In genomic region chr11:29119691-29120328, GRCh38 we compare ENCODE assay signal across 11 cellular contexts.
DNase-seq lines count a peak whose midpoint lies in the region; ATAC-seq and TF ChIP-seq lines count a peak whose summit lies in the region.
"Had no signal": no experiment of that assay in that cellular context is flagged by ENCODE, and none has a peak within 500 bp of the region (broad histone marks: within the 10 kb centered on the region; RNA-seq: fewer than 3 reads in every experiment).

No MANE protein-coding gene starts in this region.

- H3K27ac ChIP-seq in osteoblast (ENCODE audit: low read depth, low read length) = peak overlapping the region; percentile 88

- TF ChIP-seq CTCF in osteoblast (IDR thresholded peaks at IDR 0.05; ENCODE audit: extremely low read depth, low read depth, low read length) = no peak

- no peaks in the 10 kb centered on the region for H3K36me3 ChIP-seq in osteoblast (ENCODE audit: insufficient read depth, low read length)

- ATAC-seq in esophagus mucosa = peak; percentile 38
- ATAC-seq: effector memory CD8-positive, alpha-beta T cell had no signal

- H3K4me1 ChIP-seq in osteoblast (ENCODE audit: insufficient read depth, low read length) = peaks cover 13% of the 10 kb centered on the region

- no peaks in the 10 kb centered on the region for H3K27me3 ChIP-seq in osteoblast (ENCODE audit: insufficient read depth, low read length)

- no peaks in the 10 kb centered on the region for H4K20me1 ChIP-seq in osteoblast (ENCODE audit: insufficient read depth, low read length)

- no peaks in the 10 kb centered on the region for H3K9me3 ChIP-seq in osteoblast (ENCODE audit: low read depth, low read length)

- peak overlapping the region; percentile 78 for H2AFZ ChIP-seq in osteoblast (ENCODE audit: low read length)

- H3K4me2 ChIP-seq in osteoblast (ENCODE audit: insufficient read depth, low read length) = peak overlapping the region; percentile 73

- H3K79me2 ChIP-seq in osteoblast (ENCODE audit: insufficient read depth, low read length) = no peaks in the 10 kb centered on the region

- H3K4me3 ChIP-seq in osteoblast (ENCODE audit: insufficient read depth, low read length) = peak overlapping the region; percentile 45

- DNase-seq in Caki2 (ENCODE audit: low read depth) (peak; percentile 77), osteoblast (ENCODE audit: insufficient read length, low spot score, missing footprints) (peak; percentile 53), cortex of kidney (lab: John Stamatoyannopoulos, UW) (no peak), NCI-H187 treated with DMSO at 0.1 percent for 48 hours (lab: John Stamatoyannopoulos, UW) (no peak)
- DNase-seq in stimulated activated CD4-positive, alpha-beta T cell treated with anti-CD3 and anti-CD28 coated beads, Interleukin-2, amount 100 ng/mL, for 48 hours = no peak
- DNase-seq in NK-92 treated with Interleukin-12 subunit alpha and Interleukin-12 subunit beta, amount 100 ng/mL, for 24 hours (lab: John Stamatoyannopoulos, UW) = no peak
- DNase-seq: activated CD8-positive, alpha-beta memory T cell treated with anti-CD3 and anti-CD28 coated beads, Interleukin-2, amount 50 U/mL, for 48 hours; effector memory CD8-positive, alpha-beta T cell; NCI-H1105 treated with DMSO at 0.1 percent for 48 hours had no signal

- in situ Hi-C loops in Caki2 (cut with HindIII; ENCODE audit: low pct_unique_long_range_greater_than_20kb, low sequenced_read_pairs) = no loop called here

TF ChIP-seq in PFSK-1, 5 proteins besides CTCF, POLR2A, EP300 and RAD21:
- peak; percentile 53 for TF ChIP-seq FOXP2 (optimal IDR thresholded peaks at IDR 0.05; ENCODE audit: borderline replicate concordance, extremely low read depth, extremely low read length, insufficient read depth)
- no peak; the same call in 1 of the 2 replicates for TF ChIP-seq TAF1 (IDR thresholded peaks at IDR 0.05; ENCODE audit: borderline replicate concordance, insufficient read depth, low read length)
- peak in 1 of 2 experiments; percentile 79; a peak in 1 of 4 replicates for TF ChIP-seq REST (IDR thresholded peaks at IDR 0.05; ENCODE audit: insufficient read depth in 1 of 2, low read depth in 2 of 2, low read length in 2 of 2)
- TF ChIP-seq SIN3A (IDR thresholded peaks at IDR 0.05; ENCODE audit: borderline replicate concordance, insufficient read depth, low read length) = peak; percentile 86; the same call in 1 of the 2 replicates
- peak; percentile 77 for TF ChIP-seq POLR2AphosphoS5 (IDR thresholded peaks at IDR 0.05; ENCODE audit: low read depth, low read length)
TF ChIP-seq in PFSK-1: peak in this region for 4.

Comparison
In these comparisons a context has a peak if more than half of its experiments do, and no peak if none do; other contexts are left out.
1. DNase-seq: peak in Caki2 (single experiment) and osteoblast (single experiment); none in cortex of kidney (single experiment), stimulated activated CD4-positive, alpha-beta T cell treated with anti-CD3 and anti-CD28 coated beads, Interleukin-2, amount 100 ng/mL, for 48 hours (0 of 2), NCI-H187 treated with DMSO at 0.1 percent for 48 hours (single experiment) and NK-92 treated with Interleukin-12 subunit alpha and Interleukin-12 subunit beta, amount 100 ng/mL, for 24 hours (single experiment).